19 cellular contexts compared by ENCODE assay signal in genomic region chr5:133254803-133255202, GRCh38.
"Had no signal": no experiment of that assay in that cellular context is flagged by ENCODE, and none has a peak within 500 bp of the region (broad histone marks: within the 10 kb centered on the region; RNA-seq: fewer than 3 reads in every experiment).

No MANE protein-coding gene starts in this region.

- H3K27me3 ChIP-seq: right atrium auricular region, sigmoid colon, suprapubic skin, thyroid gland, upper lobe of left lung, vagina had no signal

- H3K27ac ChIP-seq: coronary artery, heart right ventricle, right atrium auricular region, sigmoid colon, skin epidermis, suprapubic skin, thyroid gland, upper lobe of left lung, vagina had no signal

- DNase-seq: effector CD4-positive, alpha-beta T cell; heart right ventricle; hypothalamus; islet precursor cell; mammary epithelial cell; sigmoid colon; stimulated activated CD4-positive, alpha-beta T cell treated with anti-CD3 and anti-CD28 coated beads, Interleukin-2, amount 100 ng/mL, for 24 hours; stimulated activated CD4-positive, alpha-beta T cell treated with anti-CD3 and anti-CD28 coated beads, Interleukin-4, amount 100 ng/mL, for 4 hours; stimulated activated naive CD4-positive, alpha-beta T cell treated with Interleukin-2 at 50 U/mL for 16 hours; thyroid gland; upper lobe of left lung had no signal

- H3K9me3 Mint-ChIP-seq: naive thymus-derived CD8-positive, alpha-beta T cell had no signal

- H3K4me1 ChIP-seq: heart right ventricle, right atrium auricular region, sigmoid colon, suprapubic skin, thyroid gland, upper lobe of left lung, vagina had no signal

- H3K27me3 Mint-ChIP-seq: naive thymus-derived CD8-positive, alpha-beta T cell had no signal

- H3K4me3 ChIP-seq: coronary artery, heart right ventricle, right atrium auricular region, sigmoid colon, skin epidermis, suprapubic skin, thyroid gland, upper lobe of left lung, vagina had no signal

- H3K36me3 Mint-ChIP-seq: naive thymus-derived CD8-positive, alpha-beta T cell had no signal

- H3K4me3 Mint-ChIP-seq: naive thymus-derived CD8-positive, alpha-beta T cell had no signal

- ATAC-seq: esophagus mucosa; heart right ventricle; left lobe of liver; naive thymus-derived CD8-positive, alpha-beta T cell had no signal

- H3K9me3 ChIP-seq: heart right ventricle, right atrium auricular region, sigmoid colon, suprapubic skin, thyroid gland, upper lobe of left lung, vagina had no signal

- H3K36me3 ChIP-seq: heart right ventricle, right atrium auricular region, sigmoid colon, suprapubic skin, thyroid gland, upper lobe of left lung, vagina had no signal
